Comparison of ENCODE assay signal across 27 cellular contexts in the genomic region with DNA sequence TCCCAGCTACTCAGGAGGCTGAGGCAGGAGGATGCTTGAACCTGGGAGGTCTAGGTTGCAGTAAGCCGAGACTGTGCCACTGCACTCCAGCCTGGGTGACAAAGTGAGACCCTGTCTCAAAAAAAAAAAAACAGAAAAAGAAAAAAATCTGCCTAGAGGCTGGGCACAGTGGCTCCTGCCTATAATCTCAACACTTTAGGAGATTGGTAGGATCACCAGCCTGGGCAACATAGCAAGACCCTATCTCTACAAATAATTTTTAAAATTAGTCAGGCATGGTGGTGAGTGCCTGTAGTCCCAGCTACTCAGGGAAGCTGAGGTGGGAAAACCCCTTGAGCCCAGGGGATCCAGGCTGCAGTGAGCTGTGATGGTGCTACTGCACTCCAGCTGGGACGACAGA. TPM values are rescaled to one million over a fixed set of nuclear protein-coding genes. Genes with fewer than 3 reads are reported as not detected.
DNase-seq lines count a peak whose midpoint lies in the region; ATAC-seq and TF ChIP-seq lines count a peak whose summit lies in the region.
"Had no signal": no experiment of that assay in that cellular context is flagged by ENCODE, and none has a peak within 500 bp of the region (broad histone marks: within the 10 kb centered on the region; RNA-seq: fewer than 3 reads in every experiment).

No MANE protein-coding gene starts in this region.

- H3K36me3 ChIP-seq in heart left ventricle (no peaks in the 10 kb centered on the region), muscle layer of colon (ENCODE audit: insufficient read depth, low read length) (no peaks in the 10 kb centered on the region), thyroid gland (no peaks in the 10 kb centered on the region), Peyer's patch (no peaks in the 10 kb centered on the region)
- H3K36me3 ChIP-seq: ascending aorta, BE2C, SJCRH30 had no signal

- TF ChIP-seq CTCF in heart left ventricle (IDR thresholded peaks at IDR 0.05) = no peak
- no peak for TF ChIP-seq CTCF in coronary artery (IDR thresholded peaks at IDR 0.05)
- no peak for TF ChIP-seq CTCF in thyroid gland (IDR thresholded peaks at IDR 0.05)
- TF ChIP-seq CTCF in Peyer's patch (IDR thresholded peaks at IDR 0.05) = no peak

- H3K27me3 ChIP-seq in heart left ventricle = no peaks in the 10 kb centered on the region
- H3K27me3 ChIP-seq in muscle layer of colon (ENCODE audit: control insufficient read depth in 1 of 2, insufficient read depth in 2 of 2, low read length in 2 of 2) = no peaks in the 10 kb centered on the region
- H3K27me3 ChIP-seq in thyroid gland = no peaks in the 10 kb centered on the region
- no peaks in the 10 kb centered on the region for H3K27me3 ChIP-seq in Peyer's patch
- H3K27me3 ChIP-seq: ascending aorta, BE2C, SJCRH30 had no signal

- ATAC-seq in heart left ventricle = no peak
- no peak for ATAC-seq in left cardiac atrium
- ATAC-seq in GM18870 (IDR thresholded peaks at IDR 0.05; ENCODE audit: unreplicated experiment) = no peak
- ATAC-seq in HG03097 (IDR thresholded peaks at IDR 0.05; ENCODE audit: low FRiP score, unreplicated experiment) = no peak
- ATAC-seq: esophagus mucosa; stimulated activated naive B cell treated with anti-CD40 and anti-IgM and Interleukin-4, amounts not matched to agents 10 μg/mL and 1 μg/mL and 100 μg/mL, for 72 hours; T-cell had no signal

- H3K27ac ChIP-seq in heart left ventricle = peak overlapping the region; percentile 33 to 100 (median 92)
- H3K27ac ChIP-seq in coronary artery = peak overlapping the region; percentile 81 to 91
- H3K27ac ChIP-seq in muscle layer of colon (ENCODE audit: low read depth, low read length) = peak overlapping the region; percentile 88
- peak overlapping the region; percentile 28 to 92 (median 90) for H3K27ac ChIP-seq in thyroid gland
- peak overlapping the region in 1 of 4 donors; percentile 96 for H3K27ac ChIP-seq in Peyer's patch
- H3K27ac ChIP-seq: SJCRH30 had no signal

- TF ChIP-seq POLR2A in heart left ventricle (IDR thresholded peaks at IDR 0.05) (no peak), thyroid gland (IDR thresholded peaks at IDR 0.05) (no peak), Peyer's patch (IDR thresholded peaks at IDR 0.05) (no peak)

- H3K4me3 ChIP-seq in heart left ventricle (no peak overlapping the region), coronary artery (no peak overlapping the region), muscle layer of colon (ENCODE audit: low read depth in 1 of 2, low read length in 2 of 2) (no peak overlapping the region), thyroid gland (replicated peaks in 1 of 3) (no peak overlapping the region), Peyer's patch (no peak overlapping the region)
- H3K4me3 ChIP-seq: ascending aorta, SJCRH30, smooth muscle cell had no signal

- intact Hi-C loops in heart left ventricle (cut with DNase I) = loop anchor here in 2 of 10 donors (5.0 to 10.0 kb wide), 2 partner anchors 45 to 47 kb away; a partner anchor contains a TSS
- intact Hi-C loops in left cardiac atrium (cut with DNase I) = no loop called here
- intact Hi-C loops in thyroid gland (cut with DNase I) = no loop called here

- no peak overlapping the region for H3K9ac ChIP-seq in muscle layer of colon (ENCODE audit: low read length)

- H3K9me3 ChIP-seq in heart left ventricle (no peaks in the 10 kb centered on the region), muscle layer of colon (ENCODE audit: low read length) (no peaks in the 10 kb centered on the region), thyroid gland (no peaks in the 10 kb centered on the region), Peyer's patch (no peaks in the 10 kb centered on the region)
- H3K9me3 ChIP-seq: ascending aorta, BE2C, Caco-2, SJCRH30 had no signal

- H3K4me1 ChIP-seq in heart left ventricle (peaks cover 34 to 97% (median 82%) of the 10 kb centered on the region in 12 donors), muscle layer of colon (ENCODE audit: insufficient read depth, low read length) (peaks cover 93% of the 10 kb centered on the region), thyroid gland (peaks cover 54 to 75% of the 10 kb centered on the region in 2 donors), Peyer's patch (peaks cover 0 to 61% (median 4%) of the 10 kb centered on the region in 4 donors)
- H3K4me1 ChIP-seq: BE2C had no signal

- DNase-seq in heart left ventricle (no peak), left cardiac atrium (no peak), coronary artery (ENCODE audit: low spot score) (no peak), thyroid gland (no peak), Peyer's patch (no peak)
- DNase-seq: 8988T; activated CD4-positive, alpha-beta T cell treated with anti-CD3 and anti-CD28 coated beads for 48 hours; BE2C; effector memory CD4-positive, alpha-beta T cell; IMR-90; kidney glomerular epithelial cell; midbrain; NCI-H1105; NCI-H345; nephron progenitor cell; OCI-M1; SJCRH30; stimulated activated CD4-positive, alpha-beta T cell treated with anti-CD3 and anti-CD28 coated beads, Interleukin-2, amount 100 ng/mL, for 48 hours; stimulated activated naive B cell treated with anti-CD40 and anti-IgM and Interleukin-4, amounts not matched to agents 10 μg/mL and 1 μg/mL and 100 μg/mL, for 72 hours; T-cell had no signal

- 84 to 90% (median 86%) methylated on average over 2 of the region's 2 CpGs for WGBS in heart left ventricle, 4 donors
- 82 to 86% methylated on average over 2 of the region's 2 CpGs for WGBS in thyroid gland, 2 donors

RNA-seq across cellular contexts. Expression of a gene that starts 17.7 kb away (rescaled TPM):
- total RNA-seq in heart left ventricle = 10 to 100 TPM; 37.6 to 68.5 (median 42.8) TPM
- polyA plus RNA-seq in heart left ventricle = 10 to 100 TPM; 29.6 to 39.9 TPM
- 10 to 100 TPM; 38.3 to 45.5 TPM for total RNA-seq in left cardiac atrium
- 10 to 100 TPM; 25.6 to 32.3 (median 29.9) TPM for total RNA-seq in thyroid gland
- 10 to 100 TPM; 10.2 to 45.4 (median 19.2) TPM for total RNA-seq in Peyer's patch

RNA-seq across cellular contexts. Expression of a gene that starts 50.6 kb away (rescaled TPM):
- total RNA-seq in heart left ventricle (10 to 100 TPM; 58.9 to 85.6 (median 62.6) TPM), left cardiac atrium (10 to 100 TPM; 54.1 to 60.9 TPM), thyroid gland (100 to 1,000 TPM in 1 of 4 donors, 10 to 100 TPM in 3; 88.5 to 147 (median 91.4) TPM), Peyer's patch (10 to 100 TPM; 29.7 to 49.3 (median 39.5) TPM)
- polyA plus RNA-seq in heart left ventricle = 10 to 100 TPM; 18.2 to 46.4 TPM
